ENCODE assay signal across 11 cellular contexts in the genomic region with DNA sequence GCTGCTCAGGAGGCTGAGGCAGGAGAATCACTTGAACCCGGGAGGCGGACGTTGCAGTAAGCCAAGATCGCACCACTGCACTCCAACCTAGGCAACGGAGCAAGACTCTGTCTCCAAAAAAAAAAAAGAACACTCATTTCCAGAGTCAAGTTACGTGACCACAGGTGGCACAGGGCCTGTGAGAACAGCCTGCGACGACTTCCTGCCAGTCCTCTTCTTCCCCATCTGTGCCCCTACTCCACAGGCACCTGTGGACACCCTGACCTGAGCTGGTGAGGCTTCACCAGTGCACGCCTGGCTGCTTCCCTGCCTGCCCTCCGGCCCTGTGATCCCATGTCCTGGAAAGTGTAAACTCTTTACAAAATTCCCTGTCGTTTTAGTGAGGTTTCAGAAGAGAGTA.
DNase-seq lines count a peak whose midpoint lies in the region; ATAC-seq and TF ChIP-seq lines count a peak whose summit lies in the region.
"Had no signal": no experiment of that assay in that cellular context is flagged by ENCODE, and none has a peak within 500 bp of the region (broad histone marks: within the 10 kb centered on the region; RNA-seq: fewer than 3 reads in every experiment).

No MANE protein-coding gene starts in this region.

- H3K9me3 Mint-ChIP-seq in T-helper 1 cell treated with Interleukin-12 subunit alpha and Interleukin-12 subunit beta and Interleukin-4 antibody, amounts not matched to agents 30 μg/mL and 1 μg/mL, for 36 hours = no peaks in the 10 kb centered on the region
- H3K9me3 Mint-ChIP-seq in neural progenitor cell = no peaks in the 10 kb centered on the region

- TF ChIP-seq CTCF in neural progenitor cell (IDR thresholded peaks at IDR 0.05) = no peak

- H3K36me3 Mint-ChIP-seq in T-helper 1 cell treated with Interleukin-12 subunit alpha and Interleukin-12 subunit beta and Interleukin-4 antibody, amounts not matched to agents 30 μg/mL and 1 μg/mL, for 36 hours (ENCODE audit: low read depth) = peaks cover 21% of the 10 kb centered on the region
- peaks cover 3% of the 10 kb centered on the region for H3K36me3 Mint-ChIP-seq in neural progenitor cell

- no peaks in the 10 kb centered on the region for H3K27me3 ChIP-seq in neural progenitor cell

- no peaks in the 10 kb centered on the region for H3F3A ChIP-seq in neural progenitor cell (ENCODE audit: low read depth)

- H3K27me3 Mint-ChIP-seq in T-helper 1 cell treated with Interleukin-12 subunit alpha and Interleukin-12 subunit beta and Interleukin-4 antibody, amounts not matched to agents 30 μg/mL and 1 μg/mL, for 36 hours (ENCODE audit: low read depth) = no peaks in the 10 kb centered on the region
- peaks cover 4% of the 10 kb centered on the region for H3K27me3 Mint-ChIP-seq in neural progenitor cell (ENCODE audit: insufficient read depth, low read depth)

- intact Hi-C loops in posterior cingulate gyrus (cut with DNase I) = no loop called here

- no peaks in the 10 kb centered on the region for H3K36me3 ChIP-seq in neural progenitor cell

- H3K27ac ChIP-seq in neural progenitor cell = no peak overlapping the region
- H3K27ac ChIP-seq: 22Rv1 had no signal

- peaks cover 65% of the 10 kb centered on the region for H3K4me1 Mint-ChIP-seq in T-helper 1 cell treated with Interleukin-12 subunit alpha and Interleukin-12 subunit beta and Interleukin-4 antibody, amounts not matched to agents 30 μg/mL and 1 μg/mL, for 36 hours (ENCODE audit: low read depth)
- peaks cover 23% of the 10 kb centered on the region for H3K4me1 Mint-ChIP-seq in neural progenitor cell

- DNase-seq in DMS 273 (lab: John Stamatoyannopoulos, UW; ENCODE audit: unreplicated experiment) (peak; percentile 61), DMS 273 treated with DMSO at 0.1 percent for 48 hours (lab: John Stamatoyannopoulos, UW) (no peak), neural progenitor cell (ENCODE audit: low spot score) (no peak), GDM1 (lab: John Stamatoyannopoulos, UW) (no peak), posterior cingulate gyrus (no peak), cortex of kidney (lab: John Stamatoyannopoulos, UW) (no peak)

- H3K4me1 ChIP-seq in neural progenitor cell = no peaks in the 10 kb centered on the region

- peaks cover 95% of the 10 kb centered on the region for H4K20me1 ChIP-seq in neural progenitor cell (ENCODE audit: low read depth)

- H3K4me2 ChIP-seq in neural progenitor cell = no peak overlapping the region

- no peaks in the 10 kb centered on the region for H3K9me3 ChIP-seq in neural progenitor cell (ENCODE audit: low read depth)

- peak overlapping the region; percentile 93 for H3K27ac Mint-ChIP-seq in T-helper 1 cell treated with Interleukin-12 subunit alpha and Interleukin-12 subunit beta and Interleukin-4 antibody, amounts not matched to agents 30 μg/mL and 1 μg/mL, for 36 hours
- peak overlapping the region; percentile 86 for H3K27ac Mint-ChIP-seq in neural progenitor cell

- peak overlapping the region; percentile 58 for H3K4me3 Mint-ChIP-seq in T-helper 1 cell treated with Interleukin-12 subunit alpha and Interleukin-12 subunit beta and Interleukin-4 antibody, amounts not matched to agents 30 μg/mL and 1 μg/mL, for 36 hours
- H3K4me3 Mint-ChIP-seq in neural progenitor cell = peak overlapping the region; percentile 64

- peaks cover 90% of the 10 kb centered on the region for H3K79me2 ChIP-seq in neural progenitor cell (ENCODE audit: low read depth)

- ATAC-seq in HG02798 (IDR thresholded peaks at IDR 0.05; ENCODE audit: poor library complexity, unreplicated experiment) = peak; percentile 38
- ATAC-seq: HCT116, Panc1 had no signal

- H3K9ac ChIP-seq in neural progenitor cell = no peak overlapping the region

- H3K4me3 ChIP-seq in neural progenitor cell = no peak overlapping the region

- no peak overlapping the region for H2AFZ ChIP-seq in neural progenitor cell (replicated peaks)
